ENCODE assay signal across 34 cellular contexts in the genomic region with DNA sequence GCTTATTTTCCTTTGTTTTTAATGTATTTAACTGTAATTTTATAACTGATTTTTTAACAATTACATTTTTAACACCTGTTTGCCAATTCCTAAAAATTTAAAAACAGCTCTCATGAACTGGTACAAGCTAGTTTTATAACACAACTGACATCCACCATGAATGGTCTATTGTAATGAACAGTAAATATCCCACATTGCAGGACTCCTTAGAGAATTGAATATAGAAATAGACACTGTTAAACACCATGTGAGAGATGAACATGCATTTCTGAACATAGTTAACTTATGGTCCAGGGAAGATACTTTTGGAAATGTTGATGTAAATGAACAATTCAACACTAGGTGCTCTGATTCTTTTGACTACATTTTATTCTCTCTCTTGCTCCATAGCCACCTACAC.
"Had no signal": no experiment of that assay in that cellular context is flagged by ENCODE, and none has a peak within 500 bp of the region (broad histone marks: within the 10 kb centered on the region; RNA-seq: fewer than 3 reads in every experiment).

No MANE protein-coding gene starts in this region.

- H3K27ac ChIP-seq: KMS-11 had no signal

- H3K36me3 ChIP-seq: MG63 had no signal

- H3K27me3 ChIP-seq: MG63 had no signal

- H3K4me3 ChIP-seq: MG63 had no signal

- DNase-seq: Karpas-422, Kasumi-1, MG63, MM.1S, MV-4-11, NCI-H1048, NCI-H1092, NCI-H1092 treated with DMSO at 0.1 percent for 48 hours, NCI-H1105, NCI-H1105 treated with DMSO at 0.1 percent for 48 hours, NCI-H1417, NCI-H1417 treated with DMSO at 0.1 percent for 48 hours, NCI-H1436, NCI-H1436 treated with DMSO at 0.1 percent for 48 hours, NCI-H146, NCI-H1694, NCI-H1694 treated with DMSO at 0.1 percent for 48 hours, NCI-H187, NCI-H187 treated with DMSO at 0.1 percent for 48 hours, NCI-H1930, NCI-H2029, NCI-H2029 treated with DMSO at 0.1 percent for 48 hours, NCI-H2081, NCI-H2081 treated with DMSO at 0.1 percent for 48 hours, NCI-H2107, NCI-H2171, NCI-H2171 treated with DMSO at 0.1 percent for 48 hours, NCI-H2227 treated with DMSO at 0.1 percent for 48 hours, NCI-H226, NCI-H345, NCI-H446, NCI-H446 treated with DMSO at 0.1 percent for 48 hours, NCI-H510A had no signal

- H3K9ac ChIP-seq: KMS-11 had no signal

- H3K4me2 ChIP-seq: KMS-11 had no signal

- H3K9me3 ChIP-seq: MG63 had no signal
